Comparison of ENCODE assay signal across 8 cellular contexts in the genomic region with DNA sequence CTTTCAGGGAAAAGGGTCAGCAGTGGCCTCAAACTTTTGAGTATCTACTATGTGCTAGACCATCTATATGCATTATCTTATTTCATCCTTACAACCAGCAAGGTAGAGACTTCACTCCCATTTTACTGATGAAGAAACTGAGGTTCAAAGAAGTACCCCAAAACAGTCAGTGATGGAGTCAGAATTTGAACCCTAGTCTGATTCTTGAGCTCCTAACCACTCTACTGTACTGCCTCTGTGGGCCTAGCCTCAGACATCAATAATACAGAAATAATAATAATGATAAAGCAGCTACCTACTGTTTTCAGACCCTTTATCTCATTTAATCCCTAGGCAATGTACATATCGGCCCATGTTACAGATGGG. TPM values are rescaled to one million over a fixed set of nuclear protein-coding genes. Genes with fewer than 3 reads are reported as not detected.
A peak's percentile ranks its signal among the peaks of the same experiment; 100 is the strongest.
DNase-seq lines count a peak whose midpoint lies in the region; ATAC-seq, FAIRE-seq and TF ChIP-seq lines count a peak whose summit lies in the region.

No MANE protein-coding gene starts in this region.

- H3K27ac ChIP-seq in right atrium auricular region (peak overlapping the region; percentile 75 to 77), GM12878 (ENCODE audit: control insufficient read depth, insufficient read depth) (peak overlapping the region; percentile 99), mesodermal cell (ENCODE audit: low read depth, low read length, severe bottlenecking) (peak overlapping the region; percentile 97), uterus (peak overlapping the region; percentile 40 to 60)

- TF ChIP-seq POLR2A in GM12878 (IDR thresholded peaks at IDR 0.05; ENCODE audit: low read depth, low read length) (no peak), uterus (IDR thresholded peaks at IDR 0.05) (no peak)

- DNase-seq in right atrium auricular region (ENCODE audit: low spot score) (no peak), Right ventricle myocardium superior (no peak), GM12878 (ENCODE audit: low read depth, low spot score) (no peak), uterus (no peak)
- no peak for DNase-seq in activated effector memory CD4-positive, alpha-beta T cell treated with Interleukin-2 at 50 U/mL for 16 hours

- RAD21 ChIA-PET in GM12878 (lab: Charles Lee; ENCODE audit: unreplicated experiment) = interaction anchor here (0.5 to 5.0 kb wide), 18 partner anchors 8 to 67 kb away, joined by 3 to 26 read pairs (median 6); partner anchors contain the start of genes ADA and PKIG

- no TSS peak for BruUV-seq in GM12878 (replicated peaks; lab: Mats Ljungman, UMichigan)

- H4K20me1 ChIP-seq in GM12878 (ENCODE audit: control insufficient read depth, insufficient read depth) = no peaks in the 10 kb centered on the region

- no peak for FAIRE-seq in GM12878 (lab: Jason Lieb, UNC)

- in situ Hi-C loops in GM12878 (cut with MboI) = no loop called here

- H3K27me3 ChIP-seq in right atrium auricular region (no peaks in the 10 kb centered on the region), GM12878 (replicated peaks in 1 of 2; ENCODE audit: control insufficient read depth in 2 of 2, insufficient read depth in 2 of 2, low read length in 1 of 2) (no peaks in the 10 kb centered on the region), uterus (no peaks in the 10 kb centered on the region)

- H3K4me3 ChIP-seq in right atrium auricular region = peak overlapping the region in 1 of 2 donors; percentile 16
- H3K4me3 ChIP-seq in GM12878 = no peak overlapping the region
- no peak overlapping the region for H3K4me3 ChIP-seq in mesodermal cell (ENCODE audit: extremely low read depth, insufficient read depth, low read length, poor library complexity, severe bottlenecking)
- no peak overlapping the region for H3K4me3 ChIP-seq in uterus

- SMC1A ChIA-PET in GM12878 (lab: Charles Lee; ENCODE audit: uncharacterized antibody, unreplicated experiment) = interaction anchor here (0.6 to 6.9 kb wide), 15 partner anchors 9 to 67 kb away, joined by 3 to 71 read pairs (median 7); partner anchors contain the start of genes ADA and PKIG

- no peaks in the 10 kb centered on the region for H3K9me3 ChIP-seq in right atrium auricular region
- H3K9me3 ChIP-seq in GM12878 (replicated peaks; ENCODE audit: control insufficient read depth, insufficient read depth, low read length) = peaks cover 3% of the 10 kb centered on the region; the same call in 2 of the 3 replicates
- no peaks in the 10 kb centered on the region for H3K9me3 ChIP-seq in mesodermal cell (ENCODE audit: control insufficient read depth, low read length)
- no peaks in the 10 kb centered on the region for H3K9me3 ChIP-seq in uterus

- H3K79me2 ChIP-seq in GM12878 (ENCODE audit: control insufficient read depth, insufficient read depth, low read length) = peaks cover 51% of the 10 kb centered on the region

- H3K36me3 ChIP-seq in right atrium auricular region = no peaks in the 10 kb centered on the region
- peaks cover 0 to 7% of the 10 kb centered on the region in 2 experiments; a peak in 2 of 4 replicates for H3K36me3 ChIP-seq in GM12878 (ENCODE audit: control insufficient read depth in 2 of 2, insufficient read depth in 2 of 2, low read length in 1 of 2)
- H3K36me3 ChIP-seq in mesodermal cell (ENCODE audit: control insufficient read depth, insufficient read depth, low read length) = peaks cover 10% of the 10 kb centered on the region
- no peaks in the 10 kb centered on the region for H3K36me3 ChIP-seq in uterus

- H3K4me1 ChIP-seq in right atrium auricular region (peaks cover 3 to 70% of the 10 kb centered on the region in 2 donors), GM12878 (ENCODE audit: control insufficient read depth, insufficient read depth, low read length) (peaks cover 75% of the 10 kb centered on the region), mesodermal cell (ENCODE audit: control insufficient read depth, insufficient read depth, low read length, poor library complexity, severe bottlenecking) (peaks cover 46% of the 10 kb centered on the region), uterus (peaks cover 0 to 4% of the 10 kb centered on the region in 2 donors)

- 100% methylated on average over 1 of the region's 1 CpG for WGBS in GM12878 (ENCODE audit: insufficient coverage, insufficient replicate concordance, low lambda C conversion rate, missing lambda C conversion rate)
- no CpG with 5 or more reads among the region's 1 CpG for WGBS in mesodermal cell (ENCODE audit: insufficient coverage in 2 of 2), 2 experiments

- TF ChIP-seq CTCF in right atrium auricular region (IDR thresholded peaks at IDR 0.05) (no peak), GM12878 (IDR thresholded peaks at IDR 0.05 in 2 of 3, conservative IDR thresholded peaks at IDR 0.05 in 1 of 3; ENCODE audit: control insufficient read depth in 2 of 3, extremely low read depth in 1 of 3, insufficient read depth in 1 of 3, low read depth in 3 of 3, low read length in 3 of 3) (no peak), uterus (IDR thresholded peaks at IDR 0.05) (no peak)

- TF ChIP-seq RAD21 in GM12878 (IDR thresholded peaks at IDR 0.05; ENCODE audit: insufficient read depth, low read depth, low read length) = no peak

- TF ChIP-seq EP300 in GM12878 (IDR thresholded peaks at IDR 0.05; ENCODE audit: borderline replicate concordance in 1 of 2, control insufficient read depth in 1 of 2, low read depth in 2 of 2, low read length in 2 of 2) = no peak

- POLR2A ChIA-PET in GM12878 (lab: Charles Lee) = interaction anchor here (0.5 to 3.0 kb wide), 7 partner anchors 8 to 60 kb away, joined by 3 to 18 read pairs (median 6); partner anchors contain the start of gene ADA

- intact Hi-C loops in Right ventricle myocardium superior (cut with DNase I) = no loop called here
- intact Hi-C loops in GM12878 (cut with micrococcal nuclease; ENCODE audit: unreplicated experiment) = loop anchor here (2.0 kb wide), 1 partner anchor 32 kb away; no protein-coding TSS in a partner anchor
- intact Hi-C loops in uterus (cut with DNase I; ENCODE audit: low total_unique reads) = no loop called here

- CTCF ChIA-PET in GM12878 (lab: Yijun Ruan, JAX) = interaction anchor here (1.0 to 2.8 kb wide), 11 partner anchors 13 to 183 kb away, joined by 3 to 34 read pairs (median 7); partner anchors contain the start of gene PKIG

- H3K9ac ChIP-seq in GM12878 (ENCODE audit: control insufficient read depth, insufficient read depth, low read length) = peak overlapping the region; percentile 81

- peak overlapping the region; percentile 91 for H3K4me2 ChIP-seq in GM12878 (ENCODE audit: control insufficient read depth, insufficient read depth)

- ATAC-seq in Right ventricle myocardium superior (ENCODE audit: poor library complexity) (no peak), GM12878 (no peak), HG03439 (IDR thresholded peaks at IDR 0.05; ENCODE audit: unreplicated experiment) (no peak), GM21619 (IDR thresholded peaks at IDR 0.05; ENCODE audit: unreplicated experiment) (no peak)

- H2AFZ ChIP-seq in GM12878 (ENCODE audit: control insufficient read depth, low read depth, low read length) = no peak overlapping the region; the same call in 1 of the 2 replicates

TF ChIP-seq in GM12878, 131 proteins besides CTCF, POLR2A, EP300 and RAD21:
- TF ChIP-seq SMARCA5 (IDR thresholded peaks at IDR 0.05) (peak; percentile 38; the same call in 1 of the 2 replicates), CREB1 (IDR thresholded peaks at IDR 0.05; ENCODE audit: low read depth) (no peak), ZNF217 (IDR thresholded peaks at IDR 0.05) (0 out of 2 replicates have a peak, but pooled peaks have one; percentile 68), TCF3 (IDR thresholded peaks at IDR 0.05; ENCODE audit: borderline replicate concordance, insufficient read depth, low read depth, low read length) (0 out of 2 replicates have a peak, but pooled peaks have one; percentile 0)
TF ChIP-seq in GM12878: peak in this region for 3.

RNA-seq across cellular contexts. Expression of gene ADA, which starts 8.4 kb away (rescaled TPM):
- 10 to 100 TPM in 1 of 2 donors, 1 to 10 TPM in 1; 6.3 to 16.7 TPM for total RNA-seq in right atrium auricular region
- 8.9 TPM for total RNA-seq in Right ventricle myocardium superior
- total RNA-seq in GM12878 (2013; cell fraction: nucleolus; rRNA removed) = 51.8 and 52.9 TPM in 2 replicates
- total RNA-seq in GM12878 (2014; rRNA removed) = 74.6 and 78.6 TPM in 2 replicates
- 69.1 and 69.5 TPM in 2 replicates for total RNA-seq in GM12878 (2014; rRNA removed; fragmentation: Illumina TruSeq; extraction: Trizol)
- 99.0 and 105 TPM in 2 replicates for total RNA-seq in GM12878 (2021)
- polyA plus RNA-seq in GM12878 (2011; ENCODE audit: low read depth) = 54.0 TPM
- polyA plus RNA-seq in GM12878 (2011; rRNA removed) = 88.9 and 129 TPM in 2 replicates
- polyA plus RNA-seq in GM12878 (2011; cell fraction: cytosol; rRNA removed) = 142 and 175 TPM in 2 replicates
- 152 and 179 TPM in 2 replicates for polyA plus RNA-seq in GM12878 (2011; cell fraction: nucleus; rRNA removed)
- polyA plus RNA-seq in GM12878 (2012) = 58.7 and 86.7 TPM in 2 replicates
- 71.6 and 82.7 TPM in 2 replicates for polyA plus RNA-seq in GM12878 (2014; fragmentation: Illumina TruSeq; extraction: Trizol)
- 10 to 100 TPM; 40.9 to 70.6 TPM for polyA plus RNA-seq in GM12878 (2014; fragmentation: Nextera tagmentation; extraction: Ambion mirVana)
- 122 and 125 TPM in 2 replicates for polyA plus RNA-seq in GM12878 (2014; rRNA removed)
- polyA plus RNA-seq in GM12878 (2016; fragmentation: Nextera tagmentation; extraction: Ambion mirVana) = 100 to 1,000 TPM; 189 to 217 TPM
- 75.2 and 93.0 TPM in 2 replicates for polyA minus RNA-seq in GM12878 (2011; rRNA and poly(A)+ RNA removed)
- 21.2 and 28.5 TPM in 2 replicates for polyA minus RNA-seq in GM12878 (2011; cell fraction: cytosol; rRNA and poly(A)+ RNA removed)
- polyA minus RNA-seq in GM12878 (2011; cell fraction: nucleus; rRNA and poly(A)+ RNA removed) = 21.6 and 28.6 TPM in 2 replicates
- 82.4 TPM for polyA plus RNA-seq in mesodermal cell (2013, experiment 1 of 2)
- 68.3 TPM for polyA plus RNA-seq in mesodermal cell (2013, experiment 2 of 2)
- 10 to 100 TPM in 1 of 4 donors, 1 to 10 TPM in 2, under 1 TPM in 1; 0.59 to 11.0 (median 4.8) TPM for total RNA-seq in uterus
